In the genomic region with DNA sequence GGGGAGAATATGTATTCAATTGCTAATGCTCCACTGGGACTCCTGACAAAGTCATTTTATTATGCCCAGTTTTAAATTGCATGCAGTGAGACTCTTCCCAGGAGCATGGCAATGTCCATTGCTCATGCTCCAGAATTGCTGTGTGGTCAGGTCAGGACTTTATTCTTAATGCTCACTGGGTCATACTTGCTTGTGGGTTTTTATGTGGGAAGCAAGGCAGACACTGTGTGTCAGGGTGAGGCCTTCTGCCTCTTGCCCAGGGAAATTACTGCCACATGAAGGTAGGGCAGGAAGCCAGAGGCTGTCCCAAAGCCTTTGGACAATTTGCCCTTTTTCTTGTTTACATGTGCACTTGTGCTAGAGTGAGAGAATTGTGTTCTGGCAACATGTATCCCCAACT, we compare ENCODE assay signal across 20 cellular contexts.
DNase-seq lines count a peak whose midpoint lies in the region; ATAC-seq and TF ChIP-seq lines count a peak whose summit lies in the region.
"Had no signal": no experiment of that assay in that cellular context is flagged by ENCODE, and none has a peak within 500 bp of the region (broad histone marks: within the 10 kb centered on the region; RNA-seq: fewer than 3 reads in every experiment).

No MANE protein-coding gene starts in this region.

- DNase-seq in HCEC 1CT = peak; percentile 11
- peak; percentile 5 for DNase-seq in UCSD-AML1 (lab: John Stamatoyannopoulos, UW; ENCODE audit: unreplicated experiment)
- DNase-seq in iris pigment epithelial cell (ENCODE audit: low read depth) = peak; percentile 28
- DNase-seq in stromal cell of bone marrow (ENCODE audit: low read depth) = peak; percentile 33
- no peak for DNase-seq in GM20000 (ENCODE audit: low spot score)
- DNase-seq in islet precursor cell = no peak
- DNase-seq: activated CD4-positive, alpha-beta T cell treated with anti-CD3 and anti-CD28 coated beads, Interleukin-2, amount 50 U/mL, for 1 hour; activated CD8-positive, alpha-beta memory T cell treated with anti-CD3 and anti-CD28 coated beads, Interleukin-2, amount 10 ng/mL, durations not matched to agents 7 days and 5 days; activated naive CD4-positive, alpha-beta T cell treated with anti-CD3 and anti-CD28 coated beads, Interleukin-2, amount 10 ng/mL, durations not matched to agents 7 days and 5 days; AML-193; CD8-positive, alpha-beta T cell; DMS 273 treated with DMSO at 0.1 percent for 48 hours; H9; naive thymus-derived CD4-positive, alpha-beta T cell; NCI-H1694; NCI-H526; occipital lobe; right cardiac atrium had no signal

- TF ChIP-seq CTCF in GM20000 (IDR thresholded peaks at IDR 0.05; ENCODE audit: extremely low read depth, missing control alignments) = no peak

- no peak for ATAC-seq in GM21619 (IDR thresholded peaks at IDR 0.05; ENCODE audit: unreplicated experiment)
- ATAC-seq: activated CD8-positive, alpha-beta memory T cell treated with anti-CD3 and anti-CD28 coated beads, Interleukin-2, amount 10 ng/mL, durations not matched to agents 7 days and 5 days; CD8-positive, alpha-beta T cell; naive thymus-derived CD4-positive, alpha-beta T cell; right cardiac atrium; WTC11 had no signal

Comparison
In these comparisons a context has a peak if more than half of its experiments do, and no peak if none do; other contexts are left out.
1. DNase-seq: peak in HCEC 1CT (single experiment), UCSD-AML1 (single experiment), iris pigment epithelial cell (single experiment) and stromal cell of bone marrow (single experiment); none in GM20000 (single experiment) and islet precursor cell (single experiment).